1 cellular context compared by ENCODE assay signal in genomic region chr16:74100405-74101316, GRCh38.
TF ChIP-seq lines count a peak whose summit lies in the region.

No MANE protein-coding gene starts in this region.

TF ChIP-seq in H1, 55 proteins besides CTCF, POLR2A, EP300 and RAD21 (continued from another document):
- no peak for TF ChIP-seq CBX8 (IDR thresholded peaks at IDR 0.05; ENCODE audit: borderline replicate concordance, low read depth, low read length)
- TF ChIP-seq, protein P1, sequence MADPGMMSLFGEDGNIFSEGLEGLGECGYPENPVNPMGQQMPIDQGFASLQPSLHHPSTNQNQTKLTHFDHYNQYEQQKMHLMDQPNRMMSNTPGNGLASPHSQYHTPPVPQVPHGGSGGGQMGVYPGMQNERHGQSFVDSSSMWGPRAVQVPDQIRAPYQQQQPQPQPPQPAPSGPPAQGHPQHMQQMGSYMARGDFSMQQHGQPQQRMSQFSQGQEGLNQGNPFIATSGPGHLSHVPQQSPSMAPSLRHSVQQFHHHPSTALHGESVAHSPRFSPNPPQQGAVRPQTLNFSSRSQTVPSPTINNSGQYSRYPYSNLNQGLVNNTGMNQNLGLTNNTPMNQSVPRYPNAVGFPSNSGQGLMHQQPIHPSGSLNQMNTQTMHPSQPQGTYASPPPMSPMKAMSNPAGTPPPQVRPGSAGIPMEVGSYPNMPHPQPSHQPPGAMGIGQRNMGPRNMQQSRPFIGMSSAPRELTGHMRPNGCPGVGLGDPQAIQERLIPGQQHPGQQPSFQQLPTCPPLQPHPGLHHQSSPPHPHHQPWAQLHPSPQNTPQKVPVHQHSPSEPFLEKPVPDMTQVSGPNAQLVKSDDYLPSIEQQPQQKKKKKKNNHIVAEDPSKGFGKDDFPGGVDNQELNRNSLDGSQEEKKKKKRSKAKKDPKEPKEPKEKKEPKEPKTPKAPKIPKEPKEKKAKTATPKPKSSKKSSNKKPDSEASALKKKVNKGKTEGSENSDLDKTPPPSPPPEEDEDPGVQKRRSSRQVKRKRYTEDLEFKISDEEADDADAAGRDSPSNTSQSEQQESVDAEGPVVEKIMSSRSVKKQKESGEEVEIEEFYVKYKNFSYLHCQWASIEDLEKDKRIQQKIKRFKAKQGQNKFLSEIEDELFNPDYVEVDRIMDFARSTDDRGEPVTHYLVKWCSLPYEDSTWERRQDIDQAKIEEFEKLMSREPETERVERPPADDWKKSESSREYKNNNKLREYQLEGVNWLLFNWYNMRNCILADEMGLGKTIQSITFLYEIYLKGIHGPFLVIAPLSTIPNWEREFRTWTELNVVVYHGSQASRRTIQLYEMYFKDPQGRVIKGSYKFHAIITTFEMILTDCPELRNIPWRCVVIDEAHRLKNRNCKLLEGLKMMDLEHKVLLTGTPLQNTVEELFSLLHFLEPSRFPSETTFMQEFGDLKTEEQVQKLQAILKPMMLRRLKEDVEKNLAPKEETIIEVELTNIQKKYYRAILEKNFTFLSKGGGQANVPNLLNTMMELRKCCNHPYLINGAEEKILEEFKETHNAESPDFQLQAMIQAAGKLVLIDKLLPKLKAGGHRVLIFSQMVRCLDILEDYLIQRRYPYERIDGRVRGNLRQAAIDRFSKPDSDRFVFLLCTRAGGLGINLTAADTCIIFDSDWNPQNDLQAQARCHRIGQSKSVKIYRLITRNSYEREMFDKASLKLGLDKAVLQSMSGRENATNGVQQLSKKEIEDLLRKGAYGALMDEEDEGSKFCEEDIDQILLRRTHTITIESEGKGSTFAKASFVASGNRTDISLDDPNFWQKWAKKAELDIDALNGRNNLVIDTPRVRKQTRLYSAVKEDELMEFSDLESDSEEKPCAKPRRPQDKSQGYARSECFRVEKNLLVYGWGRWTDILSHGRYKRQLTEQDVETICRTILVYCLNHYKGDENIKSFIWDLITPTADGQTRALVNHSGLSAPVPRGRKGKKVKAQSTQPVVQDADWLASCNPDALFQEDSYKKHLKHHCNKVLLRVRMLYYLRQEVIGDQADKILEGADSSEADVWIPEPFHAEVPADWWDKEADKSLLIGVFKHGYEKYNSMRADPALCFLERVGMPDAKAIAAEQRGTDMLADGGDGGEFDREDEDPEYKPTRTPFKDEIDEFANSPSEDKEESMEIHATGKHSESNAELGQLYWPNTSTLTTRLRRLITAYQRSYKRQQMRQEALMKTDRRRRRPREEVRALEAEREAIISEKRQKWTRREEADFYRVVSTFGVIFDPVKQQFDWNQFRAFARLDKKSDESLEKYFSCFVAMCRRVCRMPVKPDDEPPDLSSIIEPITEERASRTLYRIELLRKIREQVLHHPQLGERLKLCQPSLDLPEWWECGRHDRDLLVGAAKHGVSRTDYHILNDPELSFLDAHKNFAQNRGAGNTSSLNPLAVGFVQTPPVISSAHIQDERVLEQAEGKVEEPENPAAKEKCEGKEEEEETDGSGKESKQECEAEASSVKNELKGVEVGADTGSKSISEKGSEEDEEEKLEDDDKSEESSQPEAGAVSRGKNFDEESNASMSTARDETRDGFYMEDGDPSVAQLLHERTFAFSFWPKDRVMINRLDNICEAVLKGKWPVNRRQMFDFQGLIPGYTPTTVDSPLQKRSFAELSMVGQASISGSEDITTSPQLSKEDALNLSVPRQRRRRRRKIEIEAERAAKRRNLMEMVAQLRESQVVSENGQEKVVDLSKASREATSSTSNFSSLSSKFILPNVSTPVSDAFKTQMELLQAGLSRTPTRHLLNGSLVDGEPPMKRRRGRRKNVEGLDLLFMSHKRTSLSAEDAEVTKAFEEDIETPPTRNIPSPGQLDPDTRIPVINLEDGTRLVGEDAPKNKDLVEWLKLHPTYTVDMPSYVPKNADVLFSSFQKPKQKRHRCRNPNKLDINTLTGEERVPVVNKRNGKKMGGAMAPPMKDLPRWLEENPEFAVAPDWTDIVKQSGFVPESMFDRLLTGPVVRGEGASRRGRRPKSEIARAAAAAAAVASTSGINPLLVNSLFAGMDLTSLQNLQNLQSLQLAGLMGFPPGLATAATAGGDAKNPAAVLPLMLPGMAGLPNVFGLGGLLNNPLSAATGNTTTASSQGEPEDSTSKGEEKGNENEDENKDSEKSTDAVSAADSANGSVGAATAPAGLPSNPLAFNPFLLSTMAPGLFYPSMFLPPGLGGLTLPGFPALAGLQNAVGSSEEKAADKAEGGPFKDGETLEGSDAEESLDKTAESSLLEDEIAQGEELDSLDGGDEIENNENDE (IDR thresholded peaks at IDR 0.05; ENCODE audit: insufficient replicate concordance, low read length), result peak; percentile 46
- TF ChIP-seq HDAC2 (IDR thresholded peaks at IDR 0.05; ENCODE audit: borderline replicate concordance in 1 of 2, low read depth in 2 of 2, low read length in 2 of 2), result peak in 1 of 2 experiments; percentile 47; a peak in 1 of 4 replicates
- TF ChIP-seq HDAC6 (IDR thresholded peaks at IDR 0.05; ENCODE audit: low read depth, low read length), result no peak
